ENCODE assay signal across 9 cellular contexts in genomic region chr2:41722668-41723369, GRCh38.
DNase-seq lines count a peak whose midpoint lies in the region; ATAC-seq, FAIRE-seq and TF ChIP-seq lines count a peak whose summit lies in the region.
"Had no signal": no experiment of that assay in that cellular context is flagged by ENCODE, and none has a peak within 500 bp of the region (broad histone marks: within the 10 kb centered on the region; RNA-seq: fewer than 3 reads in every experiment).

No MANE protein-coding gene starts in this region.

- TF ChIP-seq EP300 in GM12878 (IDR thresholded peaks at IDR 0.05; ENCODE audit: borderline replicate concordance in 1 of 2, control insufficient read depth in 1 of 2, low read depth in 2 of 2, low read length in 2 of 2) (no peak), transverse colon (IDR thresholded peaks at IDR 0.05; ENCODE audit: low read depth) (no peak)

- no peaks in the 10 kb centered on the region for H3K27me3 ChIP-seq in GM12878 (replicated peaks in 1 of 2; ENCODE audit: control insufficient read depth in 2 of 2, insufficient read depth in 2 of 2, low read length in 1 of 2)
- no peaks in the 10 kb centered on the region for H3K27me3 ChIP-seq in thoracic aorta (replicated peaks; ENCODE audit: insufficient read depth)
- no peaks in the 10 kb centered on the region for H3K27me3 ChIP-seq in transverse colon

- TF ChIP-seq CTCF in GM12878 (IDR thresholded peaks at IDR 0.05 in 2 of 3, conservative IDR thresholded peaks at IDR 0.05 in 1 of 3; ENCODE audit: control insufficient read depth in 2 of 3, extremely low read depth in 1 of 3, insufficient read depth in 1 of 3, low read depth in 3 of 3, low read length in 3 of 3), result no peak
- no peak for TF ChIP-seq CTCF in kidney (IDR thresholded peaks at IDR 0.05; ENCODE audit: borderline replicate concordance, extremely low read depth, insufficient read depth)
- TF ChIP-seq CTCF in thoracic aorta (IDR thresholded peaks at IDR 0.05), result no peak
- TF ChIP-seq CTCF in transverse colon (IDR thresholded peaks at IDR 0.05), result no peak
- no peak for TF ChIP-seq CTCF in GM13976 (IDR thresholded peaks at IDR 0.05; ENCODE audit: borderline replicate concordance, control extremely low read depth, extremely low read depth, insufficient read depth, missing control alignments)

- in situ Hi-C loops in GM12878 (cut with MboI), result no loop called here
- in situ Hi-C loops in transverse colon (cut with MboI; ENCODE audit: low pct_ligation_motif_present in 1 of 4, low pct_unique_long_range_greater_than_20kb in 1 of 4, low sequenced_read_pairs in 3 of 4), result no loop called here
- in situ Hi-C loops in GM13976 (cut with MboI; ENCODE audit: low sequenced_read_pairs, unreplicated experiment), result no loop called here

- RAD21 ChIA-PET in GM12878 (lab: Charles Lee; ENCODE audit: unreplicated experiment), result no interaction called here

- intact Hi-C loops in GM12878 (cut with micrococcal nuclease; ENCODE audit: unreplicated experiment), result no loop called here
- intact Hi-C loops in kidney (cut with DNase I), result no loop called here
- intact Hi-C loops in transverse colon (cut with DNase I; ENCODE audit: low total_unique reads), result no loop called here

- FAIRE-seq in GM12878 (lab: Jason Lieb, UNC) (peak; percentile 13), kidney (lab: Jason Lieb, UNC) (no peak)

- TF ChIP-seq POLR2A in GM12878 (IDR thresholded peaks at IDR 0.05; ENCODE audit: low read depth, low read length), result no peak
- TF ChIP-seq POLR2A in transverse colon (IDR thresholded peaks at IDR 0.05), result no peak

- H3K4me1 ChIP-seq in GM12878 (ENCODE audit: control insufficient read depth, insufficient read depth, low read length) (no peaks in the 10 kb centered on the region), kidney (ENCODE audit: control insufficient read depth in 1 of 2, insufficient read depth in 1 of 2, low read depth in 1 of 2, low read length in 2 of 2) (peaks cover 6 to 22% of the 10 kb centered on the region in 2 donors), thoracic aorta (ENCODE audit: control insufficient read depth in 1 of 2, low read depth in 2 of 2) (peaks cover 14 to 22% of the 10 kb centered on the region in 2 donors), transverse colon (no peaks in the 10 kb centered on the region)

- TF ChIP-seq RAD21 in GM12878 (IDR thresholded peaks at IDR 0.05; ENCODE audit: insufficient read depth, low read depth, low read length), result no peak

- BruUV-seq in GM12878 (replicated peaks; lab: Mats Ljungman, UMichigan), result no TSS peak

- H2AFZ ChIP-seq in GM12878 (ENCODE audit: control insufficient read depth, low read depth, low read length), result no peak overlapping the region; the same call in 1 of the 2 replicates

- DNase-seq in NCI-H187 (lab: John Stamatoyannopoulos, UW) (peak; percentile 60 to 73), GM12878 (ENCODE audit: low read depth, low spot score) (no peak), kidney (peak; percentile 60), thoracic aorta (ENCODE audit: low spot score) (peak; percentile 11), transverse colon (no peak), GM13976 (ENCODE audit: low spot score) (no peak)
- DNase-seq: activated T-cell treated with anti-CD3 and anti-CD28 coated beads, Interleukin-2, amount 50 U/mL, for 4 hours had no signal

- SMC1A ChIA-PET in GM12878 (lab: Charles Lee; ENCODE audit: uncharacterized antibody, unreplicated experiment), result no interaction called here

- ATAC-seq in GM12878 (no peak; the same call in 2 of the 3 replicates), thoracic aorta (ENCODE audit: insufficient number of reproducible peaks, low FRiP score, low read depth) (peak; percentile 85), GM18502 (IDR thresholded peaks at IDR 0.05; ENCODE audit: poor library complexity, unreplicated experiment) (no peak)
- ATAC-seq: activated T-cell treated with anti-CD3 and anti-CD28 coated beads, Interleukin-2, amount 50 U/mL, for 4 hours had no signal

- H3K27ac ChIP-seq in GM12878 (ENCODE audit: control insufficient read depth, insufficient read depth) (no peak overlapping the region), kidney (ENCODE audit: low read depth in 2 of 2, low read length in 2 of 2) (peak overlapping the region in 1 of 2 donors; percentile 59), thoracic aorta (peak overlapping the region; percentile 21 to 59), transverse colon (no peak overlapping the region)

- CTCF ChIA-PET in GM12878 (lab: Yijun Ruan, JAX), result interaction anchor here (0.9 kb wide), 1 partner anchor 12 kb away, joined by 3 read pairs; no protein-coding TSS in a partner anchor

- no peak overlapping the region for H3K4me2 ChIP-seq in GM12878 (ENCODE audit: control insufficient read depth, insufficient read depth)

- H3K9me3 ChIP-seq in GM12878 (replicated peaks; ENCODE audit: control insufficient read depth, insufficient read depth, low read length) (no peaks in the 10 kb centered on the region), kidney (ENCODE audit: control insufficient read depth in 1 of 2, low read length in 2 of 2) (no peaks in the 10 kb centered on the region), thoracic aorta (no peaks in the 10 kb centered on the region), transverse colon (no peaks in the 10 kb centered on the region)

- no peak overlapping the region for H3K4me3 ChIP-seq in GM12878
- no peak overlapping the region for H3K4me3 ChIP-seq in kidney (ENCODE audit: low read length in 2 of 2)
- no peak overlapping the region for H3K4me3 ChIP-seq in thoracic aorta
- no peak overlapping the region for H3K4me3 ChIP-seq in transverse colon
- H3K4me3 ChIP-seq: lung had no signal

- H4K20me1 ChIP-seq in GM12878 (ENCODE audit: control insufficient read depth, insufficient read depth), result no peaks in the 10 kb centered on the region

- H3K36me3 ChIP-seq in GM12878 (ENCODE audit: control insufficient read depth in 2 of 2, insufficient read depth in 2 of 2, low read length in 1 of 2) (no peaks in the 10 kb centered on the region), kidney (ENCODE audit: control insufficient read depth in 1 of 2, insufficient read depth in 2 of 2, low read length in 2 of 2) (no peaks in the 10 kb centered on the region), thoracic aorta (no peaks in the 10 kb centered on the region), transverse colon (no peaks in the 10 kb centered on the region)

- H3K79me2 ChIP-seq in GM12878 (ENCODE audit: control insufficient read depth, insufficient read depth, low read length), result no peaks in the 10 kb centered on the region

- no peak overlapping the region for H3K9ac ChIP-seq in GM12878 (ENCODE audit: control insufficient read depth, insufficient read depth, low read length)
- H3K9ac ChIP-seq in kidney (ENCODE audit: low read length in 2 of 2), result no peak overlapping the region

- 94% methylated on average over 6 of the region's 6 CpGs for WGBS in GM12878 (ENCODE audit: insufficient coverage, insufficient replicate concordance, low lambda C conversion rate, missing lambda C conversion rate)
- WGBS in transverse colon (ENCODE audit: low coverage in 1 of 2), 2 donors, result 87 to 93% methylated on average over 6 of the region's 6 CpGs

- POLR2A ChIA-PET in GM12878 (lab: Charles Lee), result no interaction called here

TF ChIP-seq in GM12878, 131 proteins besides CTCF, POLR2A, EP300 and RAD21 (continues in another document):
- TF ChIP-seq NRF1 (conservative IDR thresholded peaks at IDR 0.05; ENCODE audit: low read depth, low read length), result no peak
- TF ChIP-seq PAX5 (IDR thresholded peaks at IDR 0.05; ENCODE audit: borderline replicate concordance, low read depth, low read length), result no peak
- TF ChIP-seq POU2F2 (IDR thresholded peaks at IDR 0.05; ENCODE audit: borderline replicate concordance, low read depth, low read length), result no peak
- TF ChIP-seq HDAC2 (IDR thresholded peaks at IDR 0.05), result no peak
- TF ChIP-seq USF2 (IDR thresholded peaks at IDR 0.05; ENCODE audit: borderline replicate concordance, low read depth, low read length), result no peak
- TF ChIP-seq CUX1 (IDR thresholded peaks at IDR 0.05; ENCODE audit: insufficient replicate concordance, low read depth, low read length), result no peak

Comparison
In these comparisons a context has a peak if more than half of its experiments do, and no peak if none do; other contexts are left out.
1. DNase-seq: peak in NCI-H187 (2 of 2), kidney (single experiment) and thoracic aorta (single experiment); none in GM12878 (single experiment), transverse colon (single experiment) and GM13976 (single experiment).
2. H3K27ac ChIP-seq: peak in thoracic aorta (2 of 2); none in GM12878 (single experiment) and transverse colon (0 of 4).